8 cellular contexts compared by ENCODE assay signal in the genomic region with DNA sequence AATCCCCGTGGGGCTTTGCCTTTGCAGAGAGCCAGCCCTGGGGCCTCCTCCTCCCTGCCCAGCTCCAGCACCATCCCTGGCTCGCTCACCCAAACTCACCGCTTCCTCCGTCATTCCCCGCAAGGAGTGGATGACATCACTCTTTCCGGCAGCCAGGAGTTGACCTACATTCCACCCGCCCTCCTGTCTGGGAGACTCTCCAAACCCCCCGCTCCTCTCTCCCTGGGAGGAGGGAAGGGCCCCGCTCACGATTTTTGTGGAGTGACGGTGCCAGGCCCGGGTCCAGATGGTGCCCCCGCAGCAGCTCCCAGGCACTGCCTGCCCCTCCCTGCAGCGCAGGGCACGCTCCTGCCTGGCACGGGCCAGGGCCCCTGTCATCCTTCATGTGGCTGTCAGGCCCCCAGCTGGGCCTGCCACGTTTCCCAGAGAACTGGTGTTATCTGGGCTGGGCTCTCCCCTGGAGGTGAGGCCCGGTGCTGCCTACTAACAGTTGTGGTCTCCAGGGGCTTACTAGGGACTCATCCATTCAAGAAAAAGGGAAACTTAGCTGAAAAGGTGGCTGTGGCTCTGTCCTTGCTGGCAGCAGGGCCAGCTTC. TPM values are rescaled to one million over a fixed set of nuclear protein-coding genes. Genes with fewer than 3 reads are reported as not detected.
DNase-seq lines count a peak whose midpoint lies in the region; ATAC-seq and TF ChIP-seq lines count a peak whose summit lies in the region.

No MANE protein-coding gene starts in this region.

- H3K4me1 Mint-ChIP-seq in endodermal cell: peaks cover 4% of the 10 kb centered on the region

- H3K4me3 ChIP-seq in endodermal cell (ENCODE audit: low read length) (no peak overlapping the region), mesodermal cell (ENCODE audit: extremely low read depth, insufficient read depth, low read length, poor library complexity, severe bottlenecking) (no peak overlapping the region)

- ATAC-seq in GM18517 (IDR thresholded peaks at IDR 0.05; ENCODE audit: unreplicated experiment): no peak
- ATAC-seq in GM21825 (IDR thresholded peaks at IDR 0.05; ENCODE audit: unreplicated experiment): no peak

- H3K9me3 Mint-ChIP-seq in endodermal cell: no peaks in the 10 kb centered on the region

- DNase-seq in DMS53 treated with DMSO at 0.1 percent for 48 hours (lab: John Stamatoyannopoulos, UW; ENCODE audit: unreplicated experiment) (peak; percentile 41), NCI-H226 (peak; percentile 99), endodermal cell (peak; percentile 86), KG1 (lab: John Stamatoyannopoulos, UW) (no peak)
- no peak for DNase-seq in activated CD4-positive, alpha-beta T cell treated with anti-CD3 and anti-CD28 coated beads, Interleukin-2, amount 50 U/mL, for 4 hours

- H3K4me1 ChIP-seq in endodermal cell (ENCODE audit: control insufficient read depth, insufficient read depth, low read length) (no peaks in the 10 kb centered on the region), mesodermal cell (ENCODE audit: control insufficient read depth, insufficient read depth, low read length, poor library complexity, severe bottlenecking) (peaks cover 12% of the 10 kb centered on the region)

- H3K27ac Mint-ChIP-seq in endodermal cell: peak overlapping the region; percentile 52

- H3K27me3 Mint-ChIP-seq in endodermal cell (ENCODE audit: insufficient read depth): no peaks in the 10 kb centered on the region

- no peaks in the 10 kb centered on the region for H3K27me3 ChIP-seq in endodermal cell (ENCODE audit: control insufficient read depth, insufficient read depth, low read length, poor library complexity, severe bottlenecking)

- H3K27ac ChIP-seq in endodermal cell (ENCODE audit: low read depth, low read length) (no peak overlapping the region), mesodermal cell (ENCODE audit: low read depth, low read length, severe bottlenecking) (peak overlapping the region; percentile 64)

- H3K36me3 Mint-ChIP-seq in endodermal cell (ENCODE audit: low read depth): no peaks in the 10 kb centered on the region

- no peaks in the 10 kb centered on the region for H3K9me3 ChIP-seq in endodermal cell (ENCODE audit: control insufficient read depth, low read length)
- no peaks in the 10 kb centered on the region for H3K9me3 ChIP-seq in mesodermal cell (ENCODE audit: control insufficient read depth, low read length)

- peak; percentile 64 for TF ChIP-seq CTCF in endodermal cell (conservative IDR thresholded peaks at IDR 0.05)

- WGBS in endodermal cell (ENCODE audit: insufficient coverage in 1 of 2, insufficient read length in 1 of 2), 2 experiments: 23 to 49% methylated on average over 9 to 18 of the region's 18 CpGs
- WGBS in mesodermal cell (ENCODE audit: insufficient coverage in 2 of 2), 2 experiments: 16 to 17% methylated on average over 7 to 13 of the region's 18 CpGs

- H3K36me3 ChIP-seq in endodermal cell (ENCODE audit: control insufficient read depth, insufficient read depth, low read length) (no peaks in the 10 kb centered on the region), mesodermal cell (ENCODE audit: control insufficient read depth, insufficient read depth, low read length) (no peaks in the 10 kb centered on the region)

- H3K9ac ChIP-seq in endodermal cell (ENCODE audit: extremely low read depth, low read length, poor library complexity, severe bottlenecking): no peak overlapping the region

- no peak overlapping the region for H3K4me3 Mint-ChIP-seq in endodermal cell

RNA-seq across cellular contexts. Expression of gene NTNG2, which starts 52.3 kb away (rescaled TPM):
- 1 to 10 TPM; 1.3 TPM for total RNA-seq in endodermal cell
- polyA plus RNA-seq in endodermal cell (2013, experiment 1 of 2): 2.8 TPM
- polyA plus RNA-seq in endodermal cell (2013, experiment 2 of 2): 2.3 TPM
- polyA plus RNA-seq in mesodermal cell (2013, experiment 1 of 2): 1.1 TPM
- polyA plus RNA-seq in mesodermal cell (2013, experiment 2 of 2): 0.46 TPM

Comparison
In these comparisons a context has a peak if more than half of its experiments do, and no peak if none do; other contexts are left out.
1. DNase-seq: peak in DMS53 treated with DMSO at 0.1 percent for 48 hours (single experiment), NCI-H226 (single experiment) and endodermal cell (single experiment); none in KG1 (single experiment) and activated CD4-positive, alpha-beta T cell treated with anti-CD3 and anti-CD28 coated beads, Interleukin-2, amount 50 U/mL, for 4 hours (0 of 2).